In the genomic region with DNA sequence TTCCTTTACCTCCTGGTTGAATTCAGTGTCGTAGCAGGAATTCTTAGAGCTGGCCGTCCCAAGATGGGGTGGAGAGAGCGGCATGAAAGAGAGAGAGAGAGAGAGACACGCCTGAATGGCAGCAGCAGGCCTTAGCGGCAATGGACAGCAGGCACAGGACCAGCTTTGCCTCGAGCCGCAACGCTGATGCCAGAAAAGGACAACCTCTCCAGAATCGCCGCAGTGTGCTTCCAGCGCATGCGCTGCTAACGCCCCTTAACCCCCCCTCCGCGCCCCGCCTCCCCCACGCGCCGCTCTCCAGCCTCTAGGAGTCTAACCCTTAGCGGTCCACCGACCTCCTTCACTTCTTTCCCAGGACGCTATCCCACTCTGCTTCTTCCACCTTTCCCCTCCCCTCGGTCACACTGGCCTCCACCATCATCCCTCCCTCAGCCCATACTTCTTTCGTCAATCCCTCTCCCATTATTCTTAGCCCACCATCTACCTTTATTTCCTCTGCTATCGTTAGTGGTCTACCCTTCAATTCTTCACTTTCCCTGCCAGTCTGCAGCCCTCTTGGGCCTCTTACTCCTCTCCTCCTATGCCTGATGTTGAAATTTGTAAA, we compare ENCODE assay signal across 8 cellular contexts. TPM values are rescaled to one million over a fixed set of nuclear protein-coding genes. Genes with fewer than 3 reads are reported as not detected.
A peak's percentile ranks its signal among the peaks of the same experiment; 100 is the strongest.
DNase-seq lines count a peak whose midpoint lies in the region; ATAC-seq and TF ChIP-seq lines count a peak whose summit lies in the region.

No MANE protein-coding gene starts in this region.

- in situ Hi-C loops in KBM-7 (cut with MboI; ENCODE audit: low pct_unique_long_range_greater_than_20kb, low sequenced_read_pairs) = no loop called here
- in situ Hi-C loops in Panc1 (cut with HindIII; ENCODE audit: low pct_unique_long_range_greater_than_20kb, low sequenced_read_pairs) = no loop called here

- DNase-seq in KBM-7 (peak; percentile 71), Panc1 (ENCODE audit: low read depth, low spot score) (no peak), esophagus squamous epithelium (lab: John Stamatoyannopoulos, UW) (no peak), myocyte (ENCODE audit: low read depth) (peak; percentile 84)
- peak; percentile 69 to 73 for DNase-seq in activated T-cell treated with anti-CD3 and anti-CD28 coated beads, Interleukin-2, amount 50 U/mL, for 48 hours
- DNase-seq in stimulated activated CD8-positive, alpha-beta memory T cell treated with anti-CD3 and anti-CD28 coated beads, Interleukin-7, amount 100 ng/mL, for 1 hour (ENCODE audit: low read depth in 2 of 2) = peak; percentile 28 to 32

- WGBS in esophagus squamous epithelium, 2 donors = 12 to 47% methylated on average over 3 to 23 of the region's 25 CpGs

- POLR2A ChIA-PET in Panc1 (lab: Charles Lee) = no interaction called here

- TF ChIP-seq CTCF in Panc1 (IDR thresholded peaks at IDR 0.05) (no peak), esophagus squamous epithelium (IDR thresholded peaks at IDR 0.05) (no peak)

- H3K36me3 ChIP-seq in Panc1 (ENCODE audit: control insufficient read depth, insufficient read depth, low read length) = no peaks in the 10 kb centered on the region; the same call in 1 of the 2 replicates
- no peaks in the 10 kb centered on the region for H3K36me3 ChIP-seq in esophagus squamous epithelium

- intact Hi-C loops in Panc1 (cut with micrococcal nuclease; ENCODE audit: unreplicated experiment) = loop anchor here (2.0 kb wide), 1 partner anchor 51 kb away; no protein-coding TSS in a partner anchor
- intact Hi-C loops in esophagus squamous epithelium (cut with DNase I) = no loop called here

- H3K27ac ChIP-seq in Panc1 (ENCODE audit: low read length) (peak overlapping the region; percentile 99), esophagus squamous epithelium (peak overlapping the region; percentile 89 to 94 (median 91))

- BruUV-seq in Panc1 (replicated peaks; lab: Mats Ljungman, UMichigan) = no TSS peak

- ATAC-seq in Panc1 (peak; percentile 78), HG02970 (IDR thresholded peaks at IDR 0.05; ENCODE audit: low FRiP score, unreplicated experiment) (no peak)

- TF ChIP-seq POLR2A in GM15510 (IDR thresholded peaks at IDR 0.05; ENCODE audit: borderline replicate concordance, extremely low read depth, insufficient read length) (peak; percentile 37), esophagus squamous epithelium (IDR thresholded peaks at IDR 0.05) (peak in 1 of 4 donors; percentile 47)

- peaks cover 8% of the 10 kb centered on the region for H3K4me1 ChIP-seq in Panc1 (ENCODE audit: control insufficient read depth, insufficient read depth, low read length)
- H3K4me1 ChIP-seq in esophagus squamous epithelium = peaks cover 0 to 8% (median 0%) of the 10 kb centered on the region in 3 donors

- H3K9me3 ChIP-seq in Panc1 (ENCODE audit: control insufficient read depth, insufficient read depth, low read depth, low read length) (no peaks in the 10 kb centered on the region), esophagus squamous epithelium (no peaks in the 10 kb centered on the region)

- H3K4me3 ChIP-seq in Panc1 (ENCODE audit: low read depth in 2 of 2, low read length in 2 of 2) = peak overlapping the region; percentile 89 to 98
- peak overlapping the region; percentile 45 to 69 (median 56) for H3K4me3 ChIP-seq in esophagus squamous epithelium

- CTCF ChIA-PET in Panc1 (lab: Charles Lee) = no interaction called here

- H3K27me3 ChIP-seq in Panc1 (ENCODE audit: control insufficient read depth, insufficient read depth, low read length) (no peaks in the 10 kb centered on the region), esophagus squamous epithelium (no peaks in the 10 kb centered on the region)

RNA-seq across cellular contexts. Expression of gene ZCCHC13, which starts 10.5 kb away (rescaled TPM):
- total RNA-seq in Panc1 (2021; ENCODE audit: unreplicated experiment) = not detected
- not detected for polyA plus RNA-seq in Panc1 (2012; ENCODE audit: insufficient read length)
- not detected for total RNA-seq in esophagus squamous epithelium
- not detected in 2 replicates for total RNA-seq in myocyte
- polyA plus RNA-seq in myocyte (2012) = not detected

Comparison
In these comparisons a context has a peak if more than half of its experiments do, and no peak if none do; other contexts are left out.
1. DNase-seq: peak in KBM-7 (single experiment), activated T-cell treated with anti-CD3 and anti-CD28 coated beads, Interleukin-2, amount 50 U/mL, for 48 hours (2 of 2), myocyte (single experiment) and stimulated activated CD8-positive, alpha-beta memory T cell treated with anti-CD3 and anti-CD28 coated beads, Interleukin-7, amount 100 ng/mL, for 1 hour (2 of 2); none in Panc1 (single experiment) and esophagus squamous epithelium (single experiment).